In the genomic region with DNA sequence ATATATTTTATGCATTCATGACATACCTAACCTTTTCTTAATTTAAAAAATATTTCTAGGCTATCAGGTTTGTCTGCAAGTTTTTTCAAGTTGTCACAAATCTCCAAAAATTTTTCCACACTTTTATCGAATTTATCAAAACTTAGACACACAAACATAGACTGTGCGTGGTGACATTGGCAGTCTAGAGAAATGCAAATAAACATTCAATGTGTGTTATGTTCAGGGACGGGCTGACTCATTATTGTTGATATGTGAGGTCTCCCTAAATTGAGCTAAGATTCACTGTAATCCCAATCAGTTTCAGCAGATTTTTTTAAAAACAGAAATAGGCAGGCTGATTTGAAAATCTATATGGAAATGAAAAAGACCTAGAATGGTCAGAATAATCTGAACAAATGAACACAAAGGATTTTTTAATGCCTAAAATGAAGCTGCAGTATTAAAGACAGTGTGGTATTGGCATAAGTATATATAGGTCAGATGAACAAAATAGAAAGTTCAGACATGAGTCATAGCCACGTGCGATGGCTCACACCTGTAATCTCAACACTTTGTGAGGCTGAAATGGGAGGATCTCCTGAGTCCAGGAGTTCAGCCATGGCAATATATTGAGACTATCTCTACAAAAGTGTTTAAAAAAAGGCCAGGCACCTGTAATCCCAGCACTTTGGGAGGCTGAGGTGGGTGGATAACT, we compare ENCODE assay signal across 9 cellular contexts. TPM values are rescaled to one million over a fixed set of nuclear protein-coding genes. Genes with fewer than 3 reads are reported as not detected.
A peak's percentile ranks its signal among the peaks of the same experiment; 100 is the strongest.
DNase-seq lines count a peak whose midpoint lies in the region; ATAC-seq and TF ChIP-seq lines count a peak whose summit lies in the region.
"Had no signal": no experiment of that assay in that cellular context is flagged by ENCODE, and none has a peak within 500 bp of the region (broad histone marks: within the 10 kb centered on the region; RNA-seq: fewer than 3 reads in every experiment).

No MANE protein-coding gene starts in this region.

- no peak overlapping the region for H3K27ac ChIP-seq in testis
- H3K27ac ChIP-seq: neutrophil had no signal

- no peaks in the 10 kb centered on the region for H3K36me3 Mint-ChIP-seq in progenitor cell of endocrine pancreas (ENCODE audit: insufficient read depth)

- no peak for TF ChIP-seq POLR2A in testis (IDR thresholded peaks at IDR 0.05)

- no peaks in the 10 kb centered on the region for H3K4me1 Mint-ChIP-seq in progenitor cell of endocrine pancreas (ENCODE audit: low read depth)

- peaks cover 8% of the 10 kb centered on the region for H3K4me1 ChIP-seq in testis

- H3K4me3 Mint-ChIP-seq in progenitor cell of endocrine pancreas (ENCODE audit: low read depth): no peak overlapping the region

- H3K36me3 ChIP-seq in testis (ENCODE audit: low read depth, missing control alignments): no peaks in the 10 kb centered on the region
- H3K36me3 ChIP-seq: neutrophil had no signal

- no peak overlapping the region for H3K4me3 ChIP-seq in testis

- WGBS in testis, 2 donors: 80 to 90% methylated on average over 5 of the region's 5 CpGs

- ATAC-seq in GM21390 (IDR thresholded peaks at IDR 0.05; ENCODE audit: unreplicated experiment) (peak; percentile 90), HG03439 (IDR thresholded peaks at IDR 0.05; ENCODE audit: unreplicated experiment) (peak; percentile 91)

- H3K9me3 ChIP-seq in testis: no peaks in the 10 kb centered on the region
- H3K9me3 ChIP-seq: neutrophil had no signal

- H3K27ac Mint-ChIP-seq in progenitor cell of endocrine pancreas: no peak overlapping the region

- H3K27me3 Mint-ChIP-seq in progenitor cell of endocrine pancreas: no peaks in the 10 kb centered on the region

- DNase-seq in GM13976 (ENCODE audit: low spot score): peak; percentile 38
- peak; percentile 10 for DNase-seq in fibroblast of peridontal ligament (ENCODE audit: extremely low read depth)
- DNase-seq in progenitor cell of endocrine pancreas (ENCODE audit: low spot score, unreplicated experiment): no peak
- no peak for DNase-seq in testis
- no peak for DNase-seq in inferior parietal cortex (ENCODE audit: extremely low spot score)
- DNase-seq in NCI-H2107 (lab: John Stamatoyannopoulos, UW): no peak

- no peaks in the 10 kb centered on the region for H3K9me3 Mint-ChIP-seq in progenitor cell of endocrine pancreas (ENCODE audit: low read depth)

- no peak for TF ChIP-seq CTCF in GM13976 (IDR thresholded peaks at IDR 0.05; ENCODE audit: borderline replicate concordance, control extremely low read depth, extremely low read depth, insufficient read depth, missing control alignments)
- no peak for TF ChIP-seq CTCF in progenitor cell of endocrine pancreas (IDR thresholded peaks at IDR 0.05; ENCODE audit: unreplicated experiment)
- no peak for TF ChIP-seq CTCF in testis (IDR thresholded peaks at IDR 0.05)

- in situ Hi-C loops in GM13976 (cut with MboI; ENCODE audit: low sequenced_read_pairs, unreplicated experiment): no loop called here

- intact Hi-C loops in testis (cut with DNase I; ENCODE audit: low total_unique reads): no loop called here

- H3K27me3 ChIP-seq in testis: no peaks in the 10 kb centered on the region
- H3K27me3 ChIP-seq: neutrophil had no signal

RNA-seq across cellular contexts. Expression of gene BLTP3A, which starts 19.2 kb away (rescaled TPM):
- total RNA-seq in progenitor cell of endocrine pancreas (21.5 and 22.0 TPM in 2 replicates), testis (10 to 100 TPM; 37.0 to 44.1 TPM)
- 34.6 TPM for polyA plus RNA-seq in testis (ENCODE audit: insufficient read depth, low read depth, low replicate concordance)

RNA-seq across cellular contexts. Expression of gene SNRPC, which starts 53.8 kb away (rescaled TPM):
- total RNA-seq in progenitor cell of endocrine pancreas (119 and 122 TPM in 2 replicates), testis (100 to 1,000 TPM; 130 to 131 TPM)
- 300 TPM for polyA plus RNA-seq in testis (ENCODE audit: insufficient read depth, low read depth, low replicate concordance)

Comparison
In these comparisons a context has a peak if more than half of its experiments do, and no peak if none do; other contexts are left out.
1. DNase-seq: peak in GM13976 (single experiment) and fibroblast of peridontal ligament (single experiment); none in progenitor cell of endocrine pancreas (single experiment), testis (single experiment), inferior parietal cortex (single experiment) and NCI-H2107 (single experiment).